Comparison of ENCODE assay signal across 1 cellular context in the genomic region with DNA sequence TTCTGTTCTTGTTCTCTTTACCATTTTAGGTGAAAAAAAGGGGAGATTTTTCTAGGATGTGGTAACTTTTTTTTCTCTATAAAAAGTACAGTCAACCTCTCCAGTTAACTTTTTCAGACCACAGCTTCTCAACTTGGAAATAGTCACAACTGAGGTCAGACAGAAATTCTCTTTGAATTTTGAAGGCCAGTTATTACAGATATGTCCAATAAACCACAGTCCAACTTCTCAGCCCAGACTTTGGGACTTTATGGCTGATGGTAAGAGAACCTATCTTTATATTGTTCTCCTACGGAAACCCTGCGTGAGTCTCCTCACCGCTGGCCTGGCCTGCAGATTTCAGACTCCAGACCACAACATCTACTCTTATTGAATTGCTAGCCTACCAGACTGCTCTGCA.
TF ChIP-seq lines count a peak whose summit lies in the region.

No MANE protein-coding gene starts in this region.

TF ChIP-seq in HEK293, 187 proteins besides CTCF, POLR2A, EP300 and RAD21:
- no peak for TF ChIP-seq ZNF10 (tag by site-specific recombination; IDR thresholded peaks at IDR 0.05)
- TF ChIP-seq BCL11A (tag by site-specific recombination; IDR thresholded peaks at IDR 0.05; ENCODE audit: low read depth): no peak
- no peak for TF ChIP-seq ZBTB21 (tag by site-specific recombination; IDR thresholded peaks at IDR 0.05)
- peak; percentile 36 for TF ChIP-seq SETDB1 (IDR thresholded peaks at IDR 0.05; ENCODE audit: insufficient read length, low read length)
- no peak for TF ChIP-seq FEZF1 (tag by site-specific recombination; IDR thresholded peaks at IDR 0.05)
- no peak for TF ChIP-seq ZNF654 (tag by site-specific recombination; IDR thresholded peaks at IDR 0.05; ENCODE audit: low read depth)
- no peak for TF ChIP-seq ZNF514 (tag by site-specific recombination; IDR thresholded peaks at IDR 0.05)
TF ChIP-seq in HEK293: peak in this region for 1.
